In genomic region chr2:118059919-118060478, GRCh38 we compare ENCODE assay signal across 12 cellular contexts. TPM values are rescaled to one million over a fixed set of nuclear protein-coding genes. Genes with fewer than 3 reads are reported as not detected.
DNase-seq lines count a peak whose midpoint lies in the region; ATAC-seq and TF ChIP-seq lines count a peak whose summit lies in the region.
"Had no signal": no experiment of that assay in that cellular context is flagged by ENCODE, and none has a peak within 500 bp of the region (broad histone marks: within the 10 kb centered on the region; RNA-seq: fewer than 3 reads in every experiment).

No MANE protein-coding gene starts in this region.

- H2AK5ac ChIP-seq in IMR-90 (ENCODE audit: low read depth, low read length) = no peak overlapping the region

- H3K36me3 ChIP-seq in IMR-90 (ENCODE audit: control insufficient read depth, insufficient read depth, low read length) = no peaks in the 10 kb centered on the region
- H3K36me3 ChIP-seq: breast epithelium, upper lobe of left lung, WERI-Rb-1 had no signal

- H3K4ac ChIP-seq in IMR-90 (ENCODE audit: low read depth, low read length) = no peak overlapping the region

- no peak overlapping the region for H2BK120ac ChIP-seq in IMR-90 (ENCODE audit: low read depth, low read length)

- no peak overlapping the region for H2AFZ ChIP-seq in IMR-90 (replicated peaks; ENCODE audit: low read length, poor library complexity)

- ATAC-seq in IMR-90 (ENCODE audit: low read depth) = peak; percentile 44; the same call in 1 of the 2 replicates
- ATAC-seq in HG03378 (IDR thresholded peaks at IDR 0.05; ENCODE audit: unreplicated experiment) = no peak
- ATAC-seq in GM18520 (IDR thresholded peaks at IDR 0.05; ENCODE audit: unreplicated experiment) = no peak

- TF ChIP-seq RAD21 in IMR-90 (IDR thresholded peaks at IDR 0.05; ENCODE audit: low read length) = no peak

- no peak overlapping the region for H2AK9ac ChIP-seq in IMR-90 (replicated peaks; ENCODE audit: low read depth, low read length, poor library complexity)

- 43% methylated on average over 1 of the region's 4 CpGs; no CpG with 5 or more reads in 1 of the 2 experiments for WGBS in IMR-90 (ENCODE audit: extremely low coverage in 2 of 2, insufficient read length in 1 of 2), 2 experiments

- BruUV-seq in IMR-90 (replicated peaks; lab: Mats Ljungman, UMichigan) = no TSS peak

- no peak overlapping the region for H3K56ac ChIP-seq in IMR-90 (ENCODE audit: extremely low read depth, insufficient read depth, low read length)

- no peak overlapping the region for H4K8ac ChIP-seq in IMR-90 (ENCODE audit: low read depth in 2 of 2, low read length in 2 of 2)

- DNase-seq in GM04503 (ENCODE audit: low read depth) = peak; percentile 98
- DNase-seq in IMR-90 = peak; percentile 74
- DNase-seq in astrocyte of the spinal cord (ENCODE audit: low read depth, low spot score) = peak; percentile 96
- peak; percentile 98 for DNase-seq in skeletal muscle cell (ENCODE audit: low read depth)
- DNase-seq in NCI-H2227 (lab: John Stamatoyannopoulos, UW; ENCODE audit: unreplicated experiment) = no peak
- DNase-seq in NCI-H510A (lab: John Stamatoyannopoulos, UW) = no peak
- DNase-seq: immature natural killer cell, upper lobe of left lung, WERI-Rb-1 had no signal

- POLR2A ChIA-PET in IMR-90 (lab: Charles Lee; ENCODE audit: unreplicated experiment) = no interaction called here

- peaks cover 1% of the 10 kb centered on the region; the same call in 1 of the 2 replicates for H3K4me1 ChIP-seq in IMR-90 (ENCODE audit: control insufficient read depth, insufficient read depth, low read length)
- H3K4me1 ChIP-seq: breast epithelium had no signal

- no peaks in the 10 kb centered on the region for H3K9me3 ChIP-seq in IMR-90 (ENCODE audit: control insufficient read depth, insufficient read depth, low read length)
- H3K9me3 ChIP-seq: breast epithelium, upper lobe of left lung had no signal

- H2BK15ac ChIP-seq in IMR-90 (ENCODE audit: low read depth, low read length) = no peak overlapping the region

- H3K27me3 ChIP-seq in IMR-90 (ENCODE audit: control insufficient read depth, insufficient read depth, low read length) = peaks cover 29% of the 10 kb centered on the region
- H3K27me3 ChIP-seq: breast epithelium, upper lobe of left lung had no signal

- H4K20me1 ChIP-seq in IMR-90 (ENCODE audit: insufficient read depth, low read length) = no peaks in the 10 kb centered on the region

- no peak overlapping the region for H3K9ac ChIP-seq in IMR-90 (ENCODE audit: low read depth, low read length)

- no peak overlapping the region for H3K18ac ChIP-seq in IMR-90 (ENCODE audit: low read depth, low read length)

- TF ChIP-seq POLR2A in IMR-90 (IDR thresholded peaks at IDR 0.05; ENCODE audit: low read depth, low read length) = no peak

- no peak overlapping the region for H4K5ac ChIP-seq in IMR-90 (ENCODE audit: low read depth, low read length)

- TF ChIP-seq CTCF in IMR-90 (conservative IDR thresholded peaks at IDR 0.05; ENCODE audit: low read depth, low read length) = no peak
- no peak for TF ChIP-seq CTCF in astrocyte of the spinal cord (IDR thresholded peaks at IDR 0.05; ENCODE audit: low read depth, low read length)

- H3K9me1 ChIP-seq in IMR-90 (ENCODE audit: insufficient read depth, low read length) = no peaks in the 10 kb centered on the region

- dilution Hi-C loops in IMR-90 (cut with HindIII; ENCODE audit: low sequenced_read_pairs, unreplicated experiment) = no loop called here

- H3K4me3 ChIP-seq in IMR-90 (ENCODE audit: insufficient read depth, low read depth, low read length) (no peak overlapping the region), astrocyte of the spinal cord (ENCODE audit: low read depth, low read length) (no peak overlapping the region), skeletal muscle cell (ENCODE audit: low read depth, low read length) (no peak overlapping the region)
- H3K4me3 ChIP-seq: breast epithelium, upper lobe of left lung had no signal

- H2BK5ac ChIP-seq in IMR-90 (ENCODE audit: low read depth, low read length, poor library complexity, severe bottlenecking) = peak overlapping the region; percentile 50

- H2BK20ac ChIP-seq in IMR-90 (ENCODE audit: low read depth, low read length) = no peak overlapping the region

- intact Hi-C loops in IMR-90 (cut with micrococcal nuclease) = no loop called here

- CTCF ChIA-PET in IMR-90 (lab: Yijun Ruan, JAX) = interaction anchor here (1.0 kb wide), 1 partner anchor 9 kb away, joined by 3 read pairs; no protein-coding TSS in a partner anchor

- H3K27ac ChIP-seq in IMR-90 (ENCODE audit: insufficient read depth, low read length) = no peak overlapping the region
- H3K27ac ChIP-seq: WERI-Rb-1 had no signal

- H3K79me1 ChIP-seq in IMR-90 (ENCODE audit: low read depth in 1 of 2, low read length in 2 of 2) = no peaks in the 10 kb centered on the region

- H3K14ac ChIP-seq in IMR-90 (replicated peaks; ENCODE audit: low read depth, low read length) = no peak overlapping the region

- H4K91ac ChIP-seq in IMR-90 (ENCODE audit: insufficient read depth, low read depth, low read length) = no peak overlapping the region

- in situ Hi-C loops in IMR-90 (cut with MboI; ENCODE audit: low sequenced_read_pairs) = no loop called here
- in situ Hi-C loops in astrocyte of the spinal cord (cut with HindIII; ENCODE audit: low sequenced_read_pairs) = no loop called here

- no peak overlapping the region for H3K23ac ChIP-seq in IMR-90 (ENCODE audit: low read depth, low read length)

- H3K4me2 ChIP-seq in IMR-90 (ENCODE audit: low read depth, low read length) = no peak overlapping the region

TF ChIP-seq in IMR-90, 13 proteins besides CTCF, POLR2A, EP300 and RAD21:
- TF ChIP-seq MXI1 (IDR thresholded peaks at IDR 0.05; ENCODE audit: borderline replicate concordance, low read depth, low read length) (no peak), MAFK (IDR thresholded peaks at IDR 0.05; ENCODE audit: low read depth, low read length) (no peak), SMC3 (IDR thresholded peaks at IDR 0.05; ENCODE audit: low read depth, low read length) (no peak), RCOR1 (IDR thresholded peaks at IDR 0.05; ENCODE audit: insufficient replicate concordance, low read length) (no peak), CEBPB (IDR thresholded peaks at IDR 0.05; ENCODE audit: low read depth, low read length) (0 out of 2 replicates have a peak, but pooled peaks have one; percentile 13), RFX5 (IDR thresholded peaks at IDR 0.05; ENCODE audit: low read depth, low read length) (no peak)

RNA-seq across cellular contexts. Expression of gene INSIG2, which starts 28.3 kb away (rescaled TPM):
- total RNA-seq in IMR-90 (2012; rRNA removed) = 9.1 and 12.5 TPM in 2 replicates
- polyA plus RNA-seq in IMR-90 (2012; rRNA removed) = 8.2 and 11.7 TPM in 2 replicates
- 2.4 TPM in 2 replicates for polyA plus RNA-seq in IMR-90 (2012; cell fraction: cytosol; rRNA removed)
- 1.8 and 17.1 TPM in 2 replicates for polyA plus RNA-seq in IMR-90 (2012; cell fraction: nucleus; rRNA removed; ENCODE audit: low replicate concordance)

RNA-seq across cellular contexts. Expression of gene CCDC93, which starts 46.1 kb away (rescaled TPM):
- total RNA-seq in IMR-90 (2012; rRNA removed) = 17.2 and 18.9 TPM in 2 replicates
- polyA plus RNA-seq in IMR-90 (2012; rRNA removed) = 7.3 and 8.1 TPM in 2 replicates
- polyA plus RNA-seq in IMR-90 (2012; cell fraction: cytosol; rRNA removed) = 1.6 and 3.0 TPM in 2 replicates
- polyA plus RNA-seq in IMR-90 (2012; cell fraction: nucleus; rRNA removed; ENCODE audit: low replicate concordance) = 5.8 and 31.6 TPM in 2 replicates

Comparison
In these comparisons a context has a peak if more than half of its experiments do, and no peak if none do; other contexts are left out.
1. DNase-seq: peak in GM04503 (single experiment), IMR-90 (single experiment), astrocyte of the spinal cord (single experiment) and skeletal muscle cell (single experiment); none in NCI-H2227 (single experiment) and NCI-H510A (single experiment).